ENCODE assay signal across 8 cellular contexts in the genomic region with DNA sequence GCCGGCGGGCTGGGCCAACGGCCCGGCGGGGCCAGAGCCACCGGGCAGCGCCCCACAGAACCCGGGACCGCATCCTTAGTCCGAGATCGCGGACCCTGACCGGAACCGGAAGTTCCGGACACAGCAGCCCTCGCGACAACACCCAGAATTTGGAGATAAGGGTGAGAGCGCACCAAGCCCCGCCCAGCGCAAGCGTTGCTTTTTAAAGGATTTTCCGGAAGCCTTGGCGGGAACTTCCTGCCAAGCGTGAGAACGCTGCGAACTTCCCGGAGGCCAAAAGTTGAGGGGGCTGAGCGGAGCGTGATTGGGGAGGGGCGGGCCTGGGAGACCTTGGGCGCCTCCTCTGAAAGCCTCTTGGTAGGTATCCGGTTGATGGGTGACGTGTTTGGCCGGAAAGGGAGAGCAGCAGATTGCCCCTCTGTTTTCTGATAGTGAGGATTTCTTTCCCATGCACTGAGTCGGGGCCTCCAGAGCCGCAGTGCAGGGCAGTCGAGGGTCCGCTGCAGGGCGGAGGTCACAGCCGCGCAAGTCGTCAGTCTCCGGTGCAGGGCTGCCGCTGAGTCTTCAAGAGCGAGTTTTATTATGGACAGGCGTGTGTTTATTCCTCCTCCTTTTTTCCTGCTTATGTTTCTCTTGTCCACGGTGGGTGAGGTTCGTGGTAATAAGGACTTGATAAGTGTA. TPM values are rescaled to one million over a fixed set of nuclear protein-coding genes. Genes with fewer than 3 reads are reported as not detected.
DNase-seq lines count a peak whose midpoint lies in the region; ATAC-seq and TF ChIP-seq lines count a peak whose summit lies in the region.

A gene with protein sequence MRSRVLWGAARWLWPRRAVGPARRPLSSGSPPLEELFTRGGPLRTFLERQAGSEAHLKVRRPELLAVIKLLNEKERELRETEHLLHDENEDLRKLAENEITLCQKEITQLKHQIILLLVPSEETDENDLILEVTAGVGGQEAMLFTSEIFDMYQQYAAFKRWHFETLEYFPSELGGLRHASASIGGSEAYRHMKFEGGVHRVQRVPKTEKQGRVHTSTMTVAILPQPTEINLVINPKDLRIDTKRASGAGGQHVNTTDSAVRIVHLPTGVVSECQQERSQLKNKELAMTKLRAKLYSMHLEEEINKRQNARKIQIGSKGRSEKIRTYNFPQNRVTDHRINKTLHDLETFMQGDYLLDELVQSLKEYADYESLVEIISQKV (minus strand): TSS at position 97 of the 681 bp plus-strand sequence. CDS start 24 bp downstream, at position 73.

- peak; percentile 85 for TF ChIP-seq POLR2A in right lobe of liver (IDR thresholded peaks at IDR 0.05)

- H3K27me3 ChIP-seq in duodenal mucosa (ENCODE audit: control insufficient read depth in 1 of 2, insufficient read depth in 2 of 2, low read length in 2 of 2) (no peaks in the 10 kb centered on the region), right lobe of liver (no peaks in the 10 kb centered on the region)

- peaks cover 24 to 26% of the 10 kb centered on the region in 2 donors for H3K4me1 ChIP-seq in duodenal mucosa (ENCODE audit: control insufficient read depth in 1 of 2, insufficient read depth in 2 of 2, low read length in 2 of 2)
- H3K4me1 ChIP-seq in right lobe of liver: peaks cover 0 to 32% (median 7%) of the 10 kb centered on the region in 4 donors

- POLR2A ChIA-PET in activated CD4-positive, alpha-beta memory T cell treated with anti-CD3 and anti-CD28 coated beads, Interleukin-2, amount 10 ng/mL, durations not matched to agents 7 days and 5 days (lab: Charles Lee): interaction anchor here (0.8 to 10.0 kb wide), 6 partner anchors 18 to 1612 kb away, joined by 3 to 151 read pairs (median 6); partner anchors contain the start of gene FBXO5

- H3K4me3 ChIP-seq in duodenal mucosa (ENCODE audit: low read depth in 1 of 2, low read length in 2 of 2) (peak within 1 kb of the TSS; percentile 93 to 97), right lobe of liver (peak within 1 kb of the TSS; percentile 62 to 82 (median 77))

- WGBS in right lobe of liver (ENCODE audit: insufficient coverage, low coverage, low lambda C conversion rate, missing lambda C conversion rate): under 1% methylated on average over 23 of the region's 48 CpGs

- no peaks in the 10 kb centered on the region for H3K9me3 ChIP-seq in duodenal mucosa (ENCODE audit: control insufficient read depth in 1 of 2, low read length in 2 of 2)
- no peaks in the 10 kb centered on the region for H3K9me3 ChIP-seq in right lobe of liver

- peaks cover 5% of the 10 kb centered on the region for H3K9me3 Mint-ChIP-seq in activated CD4-positive, alpha-beta memory T cell treated with anti-CD3 and anti-CD28 coated beads, Interleukin-2, amount 10 ng/mL, durations not matched to agents 7 days and 5 days

- H3K36me3 ChIP-seq in duodenal mucosa (ENCODE audit: control insufficient read depth in 1 of 2, insufficient read depth in 2 of 2, low read length in 2 of 2) (no peaks in the 10 kb centered on the region), right lobe of liver (peaks cover 0 to 7% (median 4%) of the 10 kb centered on the region in 4 donors)

- H3K27ac Mint-ChIP-seq in activated CD4-positive, alpha-beta memory T cell treated with anti-CD3 and anti-CD28 coated beads, Interleukin-2, amount 10 ng/mL, durations not matched to agents 7 days and 5 days: peak within 1 kb of the TSS; percentile 88

- peak in 1 of 4 donors; percentile 11 for TF ChIP-seq CTCF in right lobe of liver (IDR thresholded peaks at IDR 0.05)

- intact Hi-C loops in right lobe of liver (cut with DNase I): no loop called here

- peaks cover 39% of the 10 kb centered on the region for H3K4me1 Mint-ChIP-seq in activated CD4-positive, alpha-beta memory T cell treated with anti-CD3 and anti-CD28 coated beads, Interleukin-2, amount 10 ng/mL, durations not matched to agents 7 days and 5 days

- CTCF ChIA-PET in activated CD4-positive, alpha-beta memory T cell treated with anti-CD3 and anti-CD28 coated beads, Interleukin-2, amount 10 ng/mL, durations not matched to agents 7 days and 5 days (lab: Charles Lee): interaction anchor here (0.7 to 1.3 kb wide), 3 partner anchors 11 to 20 kb away, joined by 3 to 7 read pairs (median 4); partner anchors contain the start of gene FBXO5

- peak; percentile 97 for ATAC-seq in GM19397 (IDR thresholded peaks at IDR 0.05; ENCODE audit: unreplicated experiment)
- peak; percentile 94 for ATAC-seq in HG03571 (IDR thresholded peaks at IDR 0.05; ENCODE audit: unreplicated experiment)
- peak; percentile 96 to 99 (median 98) for ATAC-seq in right lobe of liver

- H3K36me3 Mint-ChIP-seq in activated CD4-positive, alpha-beta memory T cell treated with anti-CD3 and anti-CD28 coated beads, Interleukin-2, amount 10 ng/mL, durations not matched to agents 7 days and 5 days (ENCODE audit: low read depth): peaks cover 35% of the 10 kb centered on the region

- peak within 1 kb of the TSS; percentile 88 to 94 for H3K9ac ChIP-seq in duodenal mucosa (ENCODE audit: low read depth in 1 of 2, low read length in 2 of 2)

- H3K4me3 Mint-ChIP-seq in activated CD4-positive, alpha-beta memory T cell treated with anti-CD3 and anti-CD28 coated beads, Interleukin-2, amount 10 ng/mL, durations not matched to agents 7 days and 5 days: peak within 1 kb of the TSS; percentile 91

- DNase-seq in CD1c-positive myeloid dendritic cell (ENCODE audit: extremely low spot score) (peak; percentile 97), NCI-H82 (lab: John Stamatoyannopoulos, UW) (peak; percentile 99), right lobe of liver (peak; percentile 94 to 96 (median 95))
- peak; percentile 89 for DNase-seq in activated CD4-positive, alpha-beta memory T cell treated with anti-CD3 and anti-CD28 coated beads, Interleukin-2, amount 10 ng/mL, durations not matched to agents 7 days and 5 days
- DNase-seq in stimulated activated CD4-positive, alpha-beta T cell treated with anti-CD3 and anti-CD28 coated beads, Interleukin-4, amount 100 ng/mL, for 4 hours: peak; percentile 83

- H3K27me3 Mint-ChIP-seq in activated CD4-positive, alpha-beta memory T cell treated with anti-CD3 and anti-CD28 coated beads, Interleukin-2, amount 10 ng/mL, durations not matched to agents 7 days and 5 days: peaks cover 1% of the 10 kb centered on the region

- H3K27ac ChIP-seq in duodenal mucosa (ENCODE audit: low read depth, low read length) (peak within 1 kb of the TSS; percentile 43), right lobe of liver (peak within 1 kb of the TSS; percentile 62 to 74 (median 64))

RNA-seq across cellular contexts. Expression of the gene that starts here (rescaled TPM):
- 10 to 100 TPM; 20.8 to 21.5 TPM for total RNA-seq in activated CD4-positive, alpha-beta memory T cell treated with anti-CD3 and anti-CD28 coated beads, Interleukin-2, amount 10 ng/mL, durations not matched to agents 7 days and 5 days
- total RNA-seq in right lobe of liver: 10 to 100 TPM in 3 of 6 experiments, 1 to 10 TPM in 3; 6.1 to 16.8 (median 9.7) TPM

Comparison
In these comparisons a context has a peak if more than half of its experiments do, and no peak if none do; other contexts are left out.
1. Peak in every context shown above with its lines: DNase-seq, ATAC-seq, H3K4me3 ChIP-seq and H3K27ac ChIP-seq.